8 cellular contexts compared by ENCODE assay signal in the genomic region with DNA sequence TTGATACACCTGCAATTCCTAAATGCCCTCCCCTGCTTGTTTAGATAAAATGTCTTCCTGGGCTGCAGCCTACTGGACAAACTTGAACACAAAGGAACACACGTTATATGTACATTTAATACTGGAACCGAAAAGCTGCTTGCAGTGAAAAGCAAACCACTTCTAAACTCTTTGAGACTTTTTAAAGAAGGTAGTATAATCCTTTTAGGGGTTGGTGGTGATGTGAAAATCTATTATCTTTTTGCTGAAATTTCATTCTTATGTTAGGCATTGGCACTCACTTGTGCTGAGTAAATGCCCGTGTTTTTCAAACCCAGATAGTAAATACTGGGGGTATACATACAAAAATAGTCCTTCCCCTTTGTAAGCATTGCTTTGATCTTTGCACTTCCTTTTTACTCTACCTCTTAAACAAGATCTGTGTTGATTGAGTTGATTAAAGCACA. TPM values are rescaled to one million over a fixed set of nuclear protein-coding genes. Genes with fewer than 3 reads are reported as not detected.
DNase-seq lines count a peak whose midpoint lies in the region; ATAC-seq and TF ChIP-seq lines count a peak whose summit lies in the region.

No MANE protein-coding gene starts in this region.

- H3K36me3 ChIP-seq in SJCRH30 (0 out of 2 replicates have a peak, but pooled peaks cover 2% of the 10 kb centered on the region), thoracic aorta (no peaks in the 10 kb centered on the region)

- H3K27me3 ChIP-seq in SJCRH30: no peaks in the 10 kb centered on the region
- no peaks in the 10 kb centered on the region for H3K27me3 ChIP-seq in thoracic aorta (replicated peaks; ENCODE audit: insufficient read depth)

- H3K4me1 Mint-ChIP-seq in activated T-cell treated with anti-CD3 and anti-CD28 coated beads, Interleukin-2, amount 50 U/mL, for 4 hours (ENCODE audit: low read depth): peaks cover 41% of the 10 kb centered on the region

- no peaks in the 10 kb centered on the region for H3K27me3 Mint-ChIP-seq in activated T-cell treated with anti-CD3 and anti-CD28 coated beads, Interleukin-2, amount 50 U/mL, for 4 hours (ENCODE audit: low read depth)

- H3K9me3 ChIP-seq in SJCRH30 (replicated peaks) (no peaks in the 10 kb centered on the region), thoracic aorta (no peaks in the 10 kb centered on the region)

- TF ChIP-seq CTCF in fibroblast of the aortic adventitia (IDR thresholded peaks at IDR 0.05; ENCODE audit: insufficient read depth, low read length) (no peak), thoracic aorta (IDR thresholded peaks at IDR 0.05) (no peak)

- no peak for DNase-seq in activated T-cell treated with anti-CD3 and anti-CD28 coated beads, Interleukin-2, amount 50 U/mL, for 4 hours
- DNase-seq in activated T-cell treated with anti-CD3 and anti-CD28 coated beads, Interleukin-2, amount 50 U/mL, for 48 hours: no peak
- DNase-seq in SJCRH30 (no peak), fibroblast of the aortic adventitia (ENCODE audit: low read depth) (no peak), thoracic aorta (ENCODE audit: low spot score) (no peak), putamen (ENCODE audit: low spot score) (no peak)

- no peak for ATAC-seq in activated T-cell treated with anti-CD3 and anti-CD28 coated beads, Interleukin-2, amount 50 U/mL, for 4 hours
- ATAC-seq in thoracic aorta (ENCODE audit: insufficient number of reproducible peaks, low FRiP score, low read depth): no peak
- no peak for ATAC-seq in GM21381 (IDR thresholded peaks at IDR 0.05; ENCODE audit: unreplicated experiment)
- ATAC-seq in HG03108 (IDR thresholded peaks at IDR 0.05; ENCODE audit: unreplicated experiment): no peak

- H3K4me1 ChIP-seq in SJCRH30 (no peaks in the 10 kb centered on the region; the same call in none of the 2 replicates), thoracic aorta (ENCODE audit: control insufficient read depth in 1 of 2, low read depth in 2 of 2) (peaks cover 38 to 44% of the 10 kb centered on the region in 2 donors)

- no peaks in the 10 kb centered on the region for H3K9me3 Mint-ChIP-seq in activated T-cell treated with anti-CD3 and anti-CD28 coated beads, Interleukin-2, amount 50 U/mL, for 4 hours

- peaks cover 24% of the 10 kb centered on the region for H3K36me3 Mint-ChIP-seq in activated T-cell treated with anti-CD3 and anti-CD28 coated beads, Interleukin-2, amount 50 U/mL, for 4 hours (ENCODE audit: insufficient read depth)

- H3K27ac ChIP-seq in SJCRH30 (peak overlapping the region; percentile 8; the same call in 1 of the 2 replicates), thoracic aorta (no peak overlapping the region)

- H3K4me3 Mint-ChIP-seq in activated T-cell treated with anti-CD3 and anti-CD28 coated beads, Interleukin-2, amount 50 U/mL, for 4 hours: peak overlapping the region; percentile 94

- H3K4me3 ChIP-seq in SJCRH30: peak overlapping the region; percentile 97
- peak overlapping the region; percentile 86 for H3K4me3 ChIP-seq in fibroblast of the aortic adventitia (ENCODE audit: low read depth, low read length)
- H3K4me3 ChIP-seq in thoracic aorta: peak overlapping the region; percentile 89

RNA-seq across cellular contexts. Expression of a gene that starts 2.2 kb away (rescaled TPM):
- total RNA-seq in activated T-cell treated with anti-CD3 and anti-CD28 coated beads, Interleukin-2, amount 50 U/mL, for 4 hours: 100 to 1,000 TPM; 315 to 381 (median 331) TPM
- total RNA-seq in SJCRH30 (2014; rRNA removed; shearing (Covaris generic)): 33.6 and 34.2 TPM in 2 replicates
- total RNA-seq in fibroblast of the aortic adventitia (ENCODE audit: low replicate concordance) (17.3 and 21.3 TPM in 2 replicates), thoracic aorta (10 to 100 TPM; 19.1 to 42.2 TPM)
